In the genomic region with DNA sequence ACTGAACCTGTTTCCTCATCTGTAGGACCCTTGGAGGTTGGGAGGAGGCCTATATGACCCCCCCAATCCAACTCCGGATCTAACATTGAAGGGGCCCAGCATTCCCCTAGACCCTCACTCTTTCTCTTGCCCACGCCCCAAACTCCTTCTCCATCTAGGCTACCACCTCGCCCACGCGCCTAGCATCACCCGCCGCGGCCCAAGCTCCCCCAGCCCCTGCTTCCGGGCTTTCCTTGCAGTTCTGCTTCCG, we compare ENCODE assay signal across 8 cellular contexts. TPM values are rescaled to one million over a fixed set of nuclear protein-coding genes. Genes with fewer than 3 reads are reported as not detected.
DNase-seq lines count a peak whose midpoint lies in the region; ATAC-seq and TF ChIP-seq lines count a peak whose summit lies in the region.

No MANE protein-coding gene starts in this region.

- H2AFZ ChIP-seq in IMR-90 (replicated peaks; ENCODE audit: low read length, poor library complexity) = peak overlapping the region; percentile 96

- no peak overlapping the region for H2BK20ac ChIP-seq in IMR-90 (ENCODE audit: low read depth, low read length)

- H3K9ac ChIP-seq in IMR-90 (ENCODE audit: low read depth, low read length) = peak overlapping the region; percentile 87

- H3K4me1 Mint-ChIP-seq in activated naive CD4-positive, alpha-beta T cell treated with anti-CD3 and anti-CD28 coated beads, Interleukin-2, amount 50 U/mL, for 24 hours = peaks cover 22% of the 10 kb centered on the region
- peaks cover 25 to 33% of the 10 kb centered on the region in 2 donors for H3K4me1 Mint-ChIP-seq in immature natural killer cell

- no peaks in the 10 kb centered on the region for H3K27me3 ChIP-seq in IMR-90 (ENCODE audit: control insufficient read depth, insufficient read depth, low read length)

- POLR2A ChIA-PET in IMR-90 (lab: Charles Lee; ENCODE audit: unreplicated experiment) = interaction anchor here (0.5 to 0.6 kb wide), 2 partner anchors 60 to 407 kb away, joined by 3 to 6 read pairs; no protein-coding TSS in a partner anchor

- H3K18ac ChIP-seq in IMR-90 (ENCODE audit: low read depth, low read length) = peak overlapping the region; percentile 58

- in situ Hi-C loops in IMR-90 (cut with MboI; ENCODE audit: low sequenced_read_pairs) = no loop called here

- peaks cover 0 to 40% of the 10 kb centered on the region in 2 experiments; a peak in 2 of 4 replicates for H3K79me1 ChIP-seq in IMR-90 (ENCODE audit: low read depth in 1 of 2, low read length in 2 of 2)

- CTCF ChIA-PET in IMR-90 (lab: Yijun Ruan, JAX) = interaction anchor here (1.5 kb wide), 1 partner anchor 55 kb away, joined by 4 read pairs; a partner anchor contains a TSS

- peak; percentile 65 for DNase-seq in GM12865 (ENCODE audit: low read depth)
- DNase-seq in IMR-90 = no peak
- DNase-seq in immature natural killer cell = no peak
- peak; percentile 56 to 64 for DNase-seq in stimulated activated CD4-positive, alpha-beta T cell treated with anti-CD3 and anti-CD28 coated beads, Interleukin-2, amount 100 ng/mL, for 48 hours
- DNase-seq in hippocampal formation (lab: John Stamatoyannopoulos, UW) = no peak

- H3K56ac ChIP-seq in IMR-90 (ENCODE audit: extremely low read depth, insufficient read depth, low read length) = peak overlapping the region; percentile 84; the same call in 1 of the 2 replicates

- peaks cover 4% of the 10 kb centered on the region; the same call in 1 of the 2 replicates for H3K9me1 ChIP-seq in IMR-90 (ENCODE audit: insufficient read depth, low read length)

- peak overlapping the region; percentile 60; the same call in 1 of the 2 replicates for H4K91ac ChIP-seq in IMR-90 (ENCODE audit: insufficient read depth, low read depth, low read length)

- peak overlapping the region; percentile 94 for H3K4ac ChIP-seq in IMR-90 (ENCODE audit: low read depth, low read length)

- H4K20me1 ChIP-seq in IMR-90 (ENCODE audit: insufficient read depth, low read length) = peaks cover 9% of the 10 kb centered on the region

- H2AK5ac ChIP-seq in IMR-90 (ENCODE audit: low read depth, low read length) = peak overlapping the region; percentile 92

- dilution Hi-C loops in IMR-90 (cut with HindIII; ENCODE audit: low sequenced_read_pairs, unreplicated experiment) = no loop called here

- intact Hi-C loops in IMR-90 (cut with micrococcal nuclease) = loop anchor here (5.0 kb wide), 1 partner anchor 79 kb away; a partner anchor contains a TSS

- no peaks in the 10 kb centered on the region for H3K36me3 ChIP-seq in IMR-90 (ENCODE audit: control insufficient read depth, insufficient read depth, low read length)

- peak overlapping the region; percentile 61 for H3K27ac Mint-ChIP-seq in activated naive CD4-positive, alpha-beta T cell treated with anti-CD3 and anti-CD28 coated beads, Interleukin-2, amount 50 U/mL, for 24 hours
- H3K27ac Mint-ChIP-seq in immature natural killer cell = peak overlapping the region; percentile 89 to 99 (median 94)

- H2BK15ac ChIP-seq in IMR-90 (ENCODE audit: low read depth, low read length) = peak overlapping the region; percentile 25; the same call in 1 of the 3 replicates

- H3K27me3 Mint-ChIP-seq in activated naive CD4-positive, alpha-beta T cell treated with anti-CD3 and anti-CD28 coated beads, Interleukin-2, amount 50 U/mL, for 24 hours = no peaks in the 10 kb centered on the region
- H3K27me3 Mint-ChIP-seq in immature natural killer cell (ENCODE audit: low read depth in 3 of 3) = peaks cover 0 to 10% (median 0%) of the 10 kb centered on the region in 3 donors

- H3K27ac ChIP-seq in IMR-90 (ENCODE audit: insufficient read depth, low read length) = peak overlapping the region; percentile 74

- TF ChIP-seq RAD21 in IMR-90 (IDR thresholded peaks at IDR 0.05; ENCODE audit: low read length) = no peak

- peak overlapping the region; percentile 94 for H3K14ac ChIP-seq in IMR-90 (replicated peaks; ENCODE audit: low read depth, low read length)

- H3K4me3 ChIP-seq in GM12865 (ENCODE audit: low read depth, low read length) = peak overlapping the region; percentile 89
- H3K4me3 ChIP-seq in IMR-90 (ENCODE audit: insufficient read depth, low read depth, low read length) = peak overlapping the region; percentile 75

- peak overlapping the region; percentile 30; the same call in 1 of the 2 replicates for H2BK120ac ChIP-seq in IMR-90 (ENCODE audit: low read depth, low read length)

- H3K9me3 Mint-ChIP-seq in activated naive CD4-positive, alpha-beta T cell treated with anti-CD3 and anti-CD28 coated beads, Interleukin-2, amount 50 U/mL, for 24 hours = no peaks in the 10 kb centered on the region
- no peaks in the 10 kb centered on the region for H3K9me3 Mint-ChIP-seq in immature natural killer cell

- peak overlapping the region; percentile 22 for H4K5ac ChIP-seq in IMR-90 (ENCODE audit: low read depth, low read length)

- H2BK5ac ChIP-seq in IMR-90 (ENCODE audit: low read depth, low read length, poor library complexity, severe bottlenecking) = peak overlapping the region; percentile 69

- peak overlapping the region; percentile 80 to 90 for H4K8ac ChIP-seq in IMR-90 (ENCODE audit: low read depth in 2 of 2, low read length in 2 of 2)

- TF ChIP-seq POLR2A in IMR-90 (IDR thresholded peaks at IDR 0.05; ENCODE audit: low read depth, low read length) = no peak

- no TSS peak for BruUV-seq in IMR-90 (replicated peaks; lab: Mats Ljungman, UMichigan)

- H3K4me2 ChIP-seq in IMR-90 (ENCODE audit: low read depth, low read length) = peak overlapping the region; percentile 96

- peak overlapping the region; percentile 99 for H3K23ac ChIP-seq in IMR-90 (ENCODE audit: low read depth, low read length)

- ATAC-seq in IMR-90 (ENCODE audit: low read depth) (no peak), HG03469 (IDR thresholded peaks at IDR 0.05; ENCODE audit: unreplicated experiment) (no peak), GM21515 (IDR thresholded peaks at IDR 0.05; ENCODE audit: unreplicated experiment) (no peak)

- H3K4me3 Mint-ChIP-seq in activated naive CD4-positive, alpha-beta T cell treated with anti-CD3 and anti-CD28 coated beads, Interleukin-2, amount 50 U/mL, for 24 hours = peak overlapping the region; percentile 85
- peak overlapping the region; percentile 91 to 97 (median 93) for H3K4me3 Mint-ChIP-seq in immature natural killer cell

- H2AK9ac ChIP-seq in IMR-90 (replicated peaks; ENCODE audit: low read depth, low read length, poor library complexity) = peak overlapping the region; percentile 80

- peaks cover 7% of the 10 kb centered on the region for H3K9me3 ChIP-seq in IMR-90 (ENCODE audit: control insufficient read depth, insufficient read depth, low read length)

- TF ChIP-seq CTCF in GM12865 (IDR thresholded peaks at IDR 0.05; ENCODE audit: insufficient read depth, low read depth, low read length, missing control alignments) (no peak), IMR-90 (conservative IDR thresholded peaks at IDR 0.05; ENCODE audit: low read depth, low read length) (no peak)

- peaks cover 1% of the 10 kb centered on the region for H3K36me3 Mint-ChIP-seq in activated naive CD4-positive, alpha-beta T cell treated with anti-CD3 and anti-CD28 coated beads, Interleukin-2, amount 50 U/mL, for 24 hours
- no peaks in the 10 kb centered on the region for H3K36me3 Mint-ChIP-seq in immature natural killer cell

- WGBS in IMR-90 (ENCODE audit: extremely low coverage in 2 of 2, insufficient read length in 1 of 2), 2 experiments = 0% methylated on average over 1 of the region's 10 CpGs; no CpG with 5 or more reads in 1 of the 2 experiments

- H3K4me1 ChIP-seq in IMR-90 (ENCODE audit: control insufficient read depth, insufficient read depth, low read length) = peaks cover 5% of the 10 kb centered on the region; the same call in 1 of the 2 replicates

TF ChIP-seq in IMR-90, 13 proteins besides CTCF, POLR2A, EP300 and RAD21 (continues in another document):
- no peak; the same call in 1 of the 2 replicates for TF ChIP-seq MXI1 (IDR thresholded peaks at IDR 0.05; ENCODE audit: borderline replicate concordance, low read depth, low read length)
- no peak for TF ChIP-seq CHD1 (IDR thresholded peaks at IDR 0.05; ENCODE audit: low read depth, low read length)
- no peak for TF ChIP-seq RCOR1 (IDR thresholded peaks at IDR 0.05; ENCODE audit: insufficient replicate concordance, low read length)
- no peak for TF ChIP-seq SMC3 (IDR thresholded peaks at IDR 0.05; ENCODE audit: low read depth, low read length)
- no peak for TF ChIP-seq NFE2L2 (IDR thresholded peaks at IDR 0.05; ENCODE audit: low read depth, low read length)
- TF ChIP-seq, protein P1, sequence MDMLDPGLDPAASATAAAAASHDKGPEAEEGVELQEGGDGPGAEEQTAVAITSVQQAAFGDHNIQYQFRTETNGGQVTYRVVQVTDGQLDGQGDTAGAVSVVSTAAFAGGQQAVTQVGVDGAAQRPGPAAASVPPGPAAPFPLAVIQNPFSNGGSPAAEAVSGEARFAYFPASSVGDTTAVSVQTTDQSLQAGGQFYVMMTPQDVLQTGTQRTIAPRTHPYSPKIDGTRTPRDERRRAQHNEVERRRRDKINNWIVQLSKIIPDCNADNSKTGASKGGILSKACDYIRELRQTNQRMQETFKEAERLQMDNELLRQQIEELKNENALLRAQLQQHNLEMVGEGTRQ (IDR thresholded peaks at IDR 0.05; ENCODE audit: low read depth, low read length) = no peak
- TF ChIP-seq FOS (IDR thresholded peaks at IDR 0.05; ENCODE audit: low read depth, low read length) = no peak
- TF ChIP-seq MAFK (IDR thresholded peaks at IDR 0.05; ENCODE audit: low read depth, low read length) = no peak
- no peak for TF ChIP-seq RFX5 (IDR thresholded peaks at IDR 0.05; ENCODE audit: low read depth, low read length)
- no peak for TF ChIP-seq MAZ (IDR thresholded peaks at IDR 0.05; ENCODE audit: borderline replicate concordance, low read depth, low read length)

RNA-seq across cellular contexts. Expression of a gene that starts 0.5 kb away (rescaled TPM):
- 40.3 and 47.5 TPM in 2 replicates for total RNA-seq in IMR-90 (2012; rRNA removed)
- polyA plus RNA-seq in IMR-90 (2012; rRNA removed) (58.7 and 60.3 TPM in 2 replicates), immature natural killer cell (100 to 1,000 TPM in 1 of 3 donors, 10 to 100 TPM in 2; 57.2 to 104 (median 64.0) TPM)
- polyA plus RNA-seq in IMR-90 (2012; cell fraction: cytosol; rRNA removed) = 23.0 and 33.3 TPM in 2 replicates
- 45.5 and 156 TPM in 2 replicates for polyA plus RNA-seq in IMR-90 (2012; cell fraction: nucleus; rRNA removed; ENCODE audit: low replicate concordance)

RNA-seq across cellular contexts. Expression of a gene that starts 54.7 kb away (rescaled TPM):
- total RNA-seq in IMR-90 (2012; rRNA removed) = 30.0 and 30.8 TPM in 2 replicates
- polyA plus RNA-seq in IMR-90 (2012; rRNA removed) (81.8 and 98.5 TPM in 2 replicates), immature natural killer cell (100 to 1,000 TPM; 191 to 270 (median 256) TPM)
- polyA plus RNA-seq in IMR-90 (2012; cell fraction: cytosol; rRNA removed) = 93.2 and 122 TPM in 2 replicates
- 21.8 and 36.1 TPM in 2 replicates for polyA plus RNA-seq in IMR-90 (2012; cell fraction: nucleus; rRNA removed; ENCODE audit: low replicate concordance)

Comparison
In these comparisons a context has a peak if more than half of its experiments do, and no peak if none do; other contexts are left out.
1. DNase-seq: peak in GM12865 (single experiment) and stimulated activated CD4-positive, alpha-beta T cell treated with anti-CD3 and anti-CD28 coated beads, Interleukin-2, amount 100 ng/mL, for 48 hours (2 of 2); none in IMR-90 (single experiment), immature natural killer cell (0 of 3) and hippocampal formation (0 of 2).